Comparison of ENCODE assay signal across 19 cellular contexts in the genomic region with DNA sequence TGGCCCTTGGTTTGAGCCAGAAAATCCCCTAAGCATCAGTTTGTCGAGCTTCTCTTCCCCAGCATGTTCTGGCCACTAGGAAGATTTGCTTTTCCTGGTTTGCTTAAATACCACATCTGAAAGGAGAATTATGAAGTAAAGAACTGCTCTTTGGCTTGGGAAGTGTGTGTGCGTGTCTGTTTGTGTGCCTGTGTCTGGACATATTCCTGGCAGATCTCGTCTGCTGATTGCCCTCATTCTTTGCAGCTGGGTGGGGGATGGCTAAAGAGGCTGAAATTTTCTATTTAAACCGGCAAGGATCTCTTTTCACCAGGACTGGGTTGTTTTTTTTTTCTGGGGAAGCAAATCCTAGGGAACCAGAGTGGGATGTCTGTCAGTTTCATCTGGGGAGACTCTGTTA. TPM values are rescaled to one million over a fixed set of nuclear protein-coding genes. Genes with fewer than 3 reads are reported as not detected.
DNase-seq lines count a peak whose midpoint lies in the region; ATAC-seq and TF ChIP-seq lines count a peak whose summit lies in the region.
"Had no signal": no experiment of that assay in that cellular context is flagged by ENCODE, and none has a peak within 500 bp of the region (broad histone marks: within the 10 kb centered on the region; RNA-seq: fewer than 3 reads in every experiment).

No MANE protein-coding gene starts in this region.

- H2AFZ ChIP-seq in fibroblast of lung (ENCODE audit: low read length): no peak overlapping the region

- H3K4me3 ChIP-seq in BE2C (ENCODE audit: low read depth, low read length): no peak overlapping the region; the same call in 1 of the 2 replicates
- H3K4me3 ChIP-seq in fibroblast of lung (replicated peaks in 1 of 4; ENCODE audit: control extremely low read depth in 1 of 4, insufficient read depth in 1 of 4, low read depth in 3 of 4, low read length in 4 of 4): no peak overlapping the region
- H3K4me3 ChIP-seq in breast epithelium: no peak overlapping the region
- H3K4me3 ChIP-seq: HAP-1 had no signal

- no peaks in the 10 kb centered on the region for H3K27me3 ChIP-seq in BE2C
- H3K27me3 ChIP-seq in fibroblast of lung (ENCODE audit: control insufficient read depth, insufficient read depth, low read length): no peaks in the 10 kb centered on the region
- no peaks in the 10 kb centered on the region for H3K27me3 ChIP-seq in breast epithelium

- no peaks in the 10 kb centered on the region for H3K36me3 ChIP-seq in BE2C
- H3K36me3 ChIP-seq in fibroblast of lung (ENCODE audit: control insufficient read depth, insufficient read depth, low read length): no peaks in the 10 kb centered on the region
- H3K36me3 ChIP-seq in breast epithelium: no peaks in the 10 kb centered on the region
- H3K36me3 ChIP-seq: HAP-1 had no signal

- peak; percentile 35; the same call in 1 of the 3 replicates for ATAC-seq in SK-N-SH treated with all-trans-retinoic acid at 6 μM for 48 hours
- no peak for ATAC-seq in T-cell (replicated peaks in 1 of 4)

- H4K20me1 ChIP-seq in fibroblast of lung (ENCODE audit: control insufficient read depth, extremely low read depth, insufficient read depth, low read length): no peaks in the 10 kb centered on the region

- H3K27ac ChIP-seq in fibroblast of lung (ENCODE audit: insufficient read depth, low read length) (no peak overlapping the region), breast epithelium (no peak overlapping the region)

- no peak overlapping the region for H3K4me2 ChIP-seq in fibroblast of lung (ENCODE audit: extremely low read depth, insufficient read depth, low read length)

- H3K9me3 Mint-ChIP-seq in neural crest cell (peaks cover 7% of the 10 kb centered on the region), T-cell (peaks cover 5 to 18% (median 13%) of the 10 kb centered on the region in 3 donors)

- DNase-seq in BE2C: peak; percentile 59
- peak; percentile 33 to 45 for DNase-seq in fibroblast of lung (ENCODE audit: low read depth in 2 of 2)
- DNase-seq in neural crest cell (ENCODE audit: low read depth, low spot score): no peak
- no peak for DNase-seq in pons (ENCODE audit: low spot score)
- no peak for DNase-seq in breast epithelium (ENCODE audit: low spot score in 2 of 2)
- DNase-seq in GOT3 (lab: John Stamatoyannopoulos, UW): no peak
- DNase-seq in T-cell: no peak
- DNase-seq: EL, KBM-7, MM.1S, NCI-H1048, NCI-H1436 treated with DMSO at 0.1 percent for 48 hours, NCI-H1930, NCI-H2227 treated with DMSO at 0.1 percent for 48 hours, NCI-H510A, SIG-M5 had no signal

- H3K9me3 ChIP-seq in BE2C: no peaks in the 10 kb centered on the region
- H3K9me3 ChIP-seq in fibroblast of lung (ENCODE audit: control insufficient read depth, insufficient read depth, low read depth, low read length): no peaks in the 10 kb centered on the region
- H3K9me3 ChIP-seq in breast epithelium: peaks cover 11 to 13% of the 10 kb centered on the region in 2 donors
- H3K9me3 ChIP-seq: HAP-1 had no signal

- no peak for TF ChIP-seq POLR2A in breast epithelium (IDR thresholded peaks at IDR 0.05)

- H3K4me1 Mint-ChIP-seq in neural crest cell (peaks cover 5% of the 10 kb centered on the region), T-cell (peaks cover 0 to 2% (median under 1%) of the 10 kb centered on the region in 3 donors)

- 0 out of 2 replicates have a peak, but pooled peaks have one; percentile 8 for TF ChIP-seq CTCF in BE2C (IDR thresholded peaks at IDR 0.05; ENCODE audit: low read depth, low read length)
- TF ChIP-seq CTCF in fibroblast of lung (conservative IDR thresholded peaks at IDR 0.05 in 1 of 2, IDR thresholded peaks at IDR 0.05 in 1 of 2; ENCODE audit: low read depth in 1 of 2, low read length in 2 of 2): no peak
- TF ChIP-seq CTCF in neural crest cell (conservative IDR thresholded peaks at IDR 0.05): no peak
- TF ChIP-seq CTCF in breast epithelium (IDR thresholded peaks at IDR 0.05): no peak

- POLR2A ChIA-PET in T-cell (lab: Charles Lee): no interaction called here

- H3K4me1 ChIP-seq in BE2C (peaks cover 12% of the 10 kb centered on the region), fibroblast of lung (ENCODE audit: control insufficient read depth, extremely low read depth, insufficient read depth, low read length) (no peaks in the 10 kb centered on the region), breast epithelium (no peaks in the 10 kb centered on the region)
- H3K4me1 ChIP-seq: HAP-1 had no signal

- intact Hi-C loops in breast epithelium (cut with DNase I; ENCODE audit: low total_unique reads): no loop called here

- H3K79me2 ChIP-seq in fibroblast of lung (ENCODE audit: control insufficient read depth, insufficient read depth, low read length): no peaks in the 10 kb centered on the region

- H3K27me3 Mint-ChIP-seq in neural crest cell (ENCODE audit: low read depth) (no peaks in the 10 kb centered on the region), T-cell (peaks cover 25 to 27% of the 10 kb centered on the region in 2 donors)

- H3K9ac ChIP-seq in fibroblast of lung (ENCODE audit: insufficient read depth, low read length): no peak overlapping the region

- no peak overlapping the region for H3K4me3 Mint-ChIP-seq in neural crest cell
- no peak overlapping the region for H3K4me3 Mint-ChIP-seq in T-cell
- H3K4me3 Mint-ChIP-seq: CD14-positive monocyte had no signal

- peak overlapping the region; percentile 1 for H3K27ac Mint-ChIP-seq in neural crest cell (ENCODE audit: unreplicated experiment)
- H3K27ac Mint-ChIP-seq in T-cell: no peak overlapping the region
- H3K27ac Mint-ChIP-seq: CD14-positive monocyte had no signal

- CTCF ChIA-PET in T-cell (lab: Charles Lee): no interaction called here

- H3K36me3 Mint-ChIP-seq in neural crest cell (ENCODE audit: low read depth) (no peaks in the 10 kb centered on the region), T-cell (no peaks in the 10 kb centered on the region)
- H3K36me3 Mint-ChIP-seq: CD14-positive monocyte had no signal

TF ChIP-seq in SK-N-SH treated with all-trans-retinoic acid at 6 μM for 48 hours, 23 proteins besides CTCF, POLR2A, EP300 and RAD21:
- peak; percentile 72 for TF ChIP-seq ZNF8 (CRISPR knock-in tag; IDR thresholded peaks at IDR 0.05)
- TF ChIP-seq TCF4 (CRISPR knock-in tag; IDR thresholded peaks at IDR 0.05; ENCODE audit: borderline replicate concordance): peak; percentile 70; the same call in 1 of the 2 replicates
- TF ChIP-seq ISL1 (CRISPR knock-in tag; IDR thresholded peaks at IDR 0.05): no peak
- no peak for TF ChIP-seq ZNF565 (CRISPR knock-in tag; conservative IDR thresholded peaks at IDR 0.05; ENCODE audit: low read depth)
- no peak for TF ChIP-seq GLIS3 (CRISPR knock-in tag; IDR thresholded peaks at IDR 0.05)
- no peak for TF ChIP-seq TOX (CRISPR knock-in tag; IDR thresholded peaks at IDR 0.05; ENCODE audit: borderline replicate concordance)
- TF ChIP-seq ZFP3 (CRISPR knock-in tag; IDR thresholded peaks at IDR 0.05): no peak
- TF ChIP-seq ZC3H10 (CRISPR knock-in tag; IDR thresholded peaks at IDR 0.05): no peak
- TF ChIP-seq SNAI2 (CRISPR knock-in tag; IDR thresholded peaks at IDR 0.05): no peak
TF ChIP-seq in SK-N-SH treated with all-trans-retinoic acid at 6 μM for 48 hours: peak in this region for 2.

RNA-seq across cellular contexts. Expression of gene MBOAT2, which starts 57.3 kb away (rescaled TPM):
- 14.1 TPM for polyA plus RNA-seq in BE2C (2012; ENCODE audit: insufficient read depth, insufficient read length, low read depth)
- 36.0 and 46.4 TPM in 2 replicates for total RNA-seq in fibroblast of lung
- polyA plus RNA-seq in fibroblast of lung: 44.8 and 68.3 TPM in 2 replicates
- polyA plus RNA-seq in fibroblast of lung (2012): 32.3 and 42.0 TPM in 2 replicates
- polyA minus RNA-seq in fibroblast of lung (ENCODE audit: low replicate concordance): 10.5 and 40.1 TPM in 2 replicates
- total RNA-seq in neural crest cell: 53.1 and 58.7 TPM in 2 replicates
- 10 to 100 TPM in 2 of 3 donors, 1 to 10 TPM in 1; 6.4 to 41.0 (median 23.6) TPM for total RNA-seq in breast epithelium
- 1 to 10 TPM; 1.3 to 3.0 (median 2.7) TPM for total RNA-seq in T-cell

Comparison
In these comparisons a context has a peak if more than half of its experiments do, and no peak if none do; other contexts are left out.
1. DNase-seq: peak in BE2C (single experiment) and fibroblast of lung (2 of 2); none in neural crest cell (single experiment), pons (single experiment), breast epithelium (0 of 2), GOT3 (single experiment) and T-cell (0 of 34).